ENCODE assay signal across 7 cellular contexts in genomic region chr11:117946842-117947526, GRCh38. TPM values are rescaled to one million over a fixed set of nuclear protein-coding genes. Genes with fewer than 3 reads are reported as not detected.
DNase-seq lines count a peak whose midpoint lies in the region; ATAC-seq, FAIRE-seq and TF ChIP-seq lines count a peak whose summit lies in the region.

No MANE protein-coding gene starts in this region.

- peaks cover 0 to 3% of the 10 kb centered on the region in 2 donors for H3K9me3 Mint-ChIP-seq in activated T-cell treated with anti-CD3 and anti-CD28 coated beads, Interleukin-2, amount 50 U/mL, for 72 hours
- H3K9me3 Mint-ChIP-seq in neural crest cell, result peaks cover 10% of the 10 kb centered on the region
- peaks cover 0 to 6% of the 10 kb centered on the region in 2 donors for H3K9me3 Mint-ChIP-seq in stimulated activated naive CD8-positive, alpha-beta T cell treated with anti-CD3 and anti-CD28 coated beads, Interleukin-15, amount 100 ng/mL, for 72 hours

- peak; percentile 58 to 64 for ATAC-seq in activated T-cell treated with anti-CD3 and anti-CD28 coated beads, Interleukin-2, amount 50 U/mL, for 72 hours (replicated peaks in 1 of 2)
- ATAC-seq in stimulated activated naive CD8-positive, alpha-beta T cell treated with anti-CD3 and anti-CD28 coated beads, Interleukin-15, amount 100 ng/mL, for 72 hours, result peak; percentile 72

- peak; percentile 60 for FAIRE-seq in RCC 7860 (lab: Jason Lieb, UNC)

- H3K27ac Mint-ChIP-seq in activated T-cell treated with anti-CD3 and anti-CD28 coated beads, Interleukin-2, amount 50 U/mL, for 72 hours, result peak overlapping the region; percentile 52
- H3K27ac Mint-ChIP-seq in neural crest cell (ENCODE audit: unreplicated experiment), result peak overlapping the region; percentile 86
- peak overlapping the region; percentile 23 to 71 for H3K27ac Mint-ChIP-seq in stimulated activated naive CD8-positive, alpha-beta T cell treated with anti-CD3 and anti-CD28 coated beads, Interleukin-15, amount 100 ng/mL, for 72 hours

- peak; percentile 93 for TF ChIP-seq CTCF in GM13976 (IDR thresholded peaks at IDR 0.05; ENCODE audit: borderline replicate concordance, control extremely low read depth, extremely low read depth, insufficient read depth, missing control alignments)
- peak; percentile 98 for TF ChIP-seq CTCF in neural crest cell (conservative IDR thresholded peaks at IDR 0.05)

- H3K36me3 Mint-ChIP-seq in activated T-cell treated with anti-CD3 and anti-CD28 coated beads, Interleukin-2, amount 50 U/mL, for 72 hours (ENCODE audit: insufficient read depth in 2 of 2), result peaks cover 0 to 2% of the 10 kb centered on the region in 2 donors
- H3K36me3 Mint-ChIP-seq in neural crest cell (ENCODE audit: low read depth), result no peaks in the 10 kb centered on the region

- peak overlapping the region; percentile 12 to 17 for H3K4me3 Mint-ChIP-seq in activated T-cell treated with anti-CD3 and anti-CD28 coated beads, Interleukin-2, amount 50 U/mL, for 72 hours
- no peak overlapping the region for H3K4me3 Mint-ChIP-seq in neural crest cell
- H3K4me3 Mint-ChIP-seq in stimulated activated naive CD8-positive, alpha-beta T cell treated with anti-CD3 and anti-CD28 coated beads, Interleukin-15, amount 100 ng/mL, for 72 hours, result no peak overlapping the region

- no peaks in the 10 kb centered on the region for H3K27me3 Mint-ChIP-seq in activated T-cell treated with anti-CD3 and anti-CD28 coated beads, Interleukin-2, amount 50 U/mL, for 72 hours (ENCODE audit: low read depth)
- no peaks in the 10 kb centered on the region for H3K27me3 Mint-ChIP-seq in neural crest cell (ENCODE audit: low read depth)
- H3K27me3 Mint-ChIP-seq in stimulated activated naive CD8-positive, alpha-beta T cell treated with anti-CD3 and anti-CD28 coated beads, Interleukin-15, amount 100 ng/mL, for 72 hours, result no peaks in the 10 kb centered on the region

- peak; percentile 78 for DNase-seq in GM13976 (ENCODE audit: low spot score)
- peak; percentile 84 for DNase-seq in LoVo (ENCODE audit: low spot score)
- peak; percentile 76 for DNase-seq in RCC 7860 (ENCODE audit: low spot score)
- DNase-seq in activated T-cell treated with anti-CD3 and anti-CD28 coated beads, Interleukin-2, amount 50 U/mL, for 72 hours, result peak; percentile 81 to 89
- DNase-seq in fibroblast of peridontal ligament (ENCODE audit: extremely low read depth), result peak; percentile 87
- DNase-seq in neural crest cell (ENCODE audit: low read depth, low spot score), result peak; percentile 98
- DNase-seq in stimulated activated naive CD8-positive, alpha-beta T cell treated with anti-CD3 and anti-CD28 coated beads, Interleukin-15, amount 100 ng/mL, for 72 hours, result peak; percentile 77 to 81

- in situ Hi-C loops in GM13976 (cut with MboI; ENCODE audit: low sequenced_read_pairs, unreplicated experiment), result loop anchor here (5.0 kb wide), 1 partner anchor 105 kb away; no protein-coding TSS in a partner anchor

- peaks cover 87% of the 10 kb centered on the region for H3K4me1 Mint-ChIP-seq in activated T-cell treated with anti-CD3 and anti-CD28 coated beads, Interleukin-2, amount 50 U/mL, for 72 hours (ENCODE audit: low read depth)
- H3K4me1 Mint-ChIP-seq in neural crest cell, result peaks cover 16% of the 10 kb centered on the region
- peaks cover 85% of the 10 kb centered on the region for H3K4me1 Mint-ChIP-seq in stimulated activated naive CD8-positive, alpha-beta T cell treated with anti-CD3 and anti-CD28 coated beads, Interleukin-15, amount 100 ng/mL, for 72 hours

RNA-seq across cellular contexts. Expression of gene TMPRSS13, which starts 17.8 kb away (rescaled TPM):
- 1 to 10 TPM; 3.0 to 3.2 TPM for total RNA-seq in activated T-cell treated with anti-CD3 and anti-CD28 coated beads, Interleukin-2, amount 50 U/mL, for 72 hours
- 0.34 TPM in 1 of 2 replicates, not detected in the other for total RNA-seq in neural crest cell

RNA-seq across cellular contexts. Expression of gene IL10RA, which starts 39.2 kb away (rescaled TPM):
- 100 to 1,000 TPM in 1 of 2 donors, 10 to 100 TPM in 1; 79.6 to 123 TPM for total RNA-seq in activated T-cell treated with anti-CD3 and anti-CD28 coated beads, Interleukin-2, amount 50 U/mL, for 72 hours
- total RNA-seq in neural crest cell, result 0.37 and 0.48 TPM in 2 replicates

Comparison
In these comparisons a context has a peak if more than half of its experiments do, and no peak if none do; other contexts are left out.
1. Peak in every context shown above with its lines: DNase-seq and ATAC-seq.
2. H3K4me3 Mint-ChIP-seq: peak in activated T-cell treated with anti-CD3 and anti-CD28 coated beads, Interleukin-2, amount 50 U/mL, for 72 hours (2 of 2); none in neural crest cell (single experiment) and stimulated activated naive CD8-positive, alpha-beta T cell treated with anti-CD3 and anti-CD28 coated beads, Interleukin-15, amount 100 ng/mL, for 72 hours (0 of 2).
3. RNA of gene IL10RA, which starts 39.2 kb away (total RNA-seq): 79.6 to 123 TPM in activated T-cell treated with anti-CD3 and anti-CD28 coated beads, Interleukin-2, amount 50 U/mL, for 72 hours; 0.37 to 0.48 TPM in neural crest cell; every median in the first group is over 10 times any median in the second.